In genomic region chr10:110401401-110402076, GRCh38 we compare ENCODE assay signal across 16 cellular contexts.
A peak's percentile ranks its signal among the peaks of the same experiment; 100 is the strongest.
DNase-seq lines count a peak whose midpoint lies in the region; ATAC-seq and TF ChIP-seq lines count a peak whose summit lies in the region.
"Had no signal": no experiment of that assay in that cellular context is flagged by ENCODE, and none has a peak within 500 bp of the region (broad histone marks: within the 10 kb centered on the region; RNA-seq: fewer than 3 reads in every experiment).

No MANE protein-coding gene starts in this region.

- H3K9me2 ChIP-seq in GM23338 (ENCODE audit: insufficient read depth), result no peaks in the 10 kb centered on the region
- H3K9me2 ChIP-seq in Loucy (replicated peaks; ENCODE audit: low read depth, low read length), result no peaks in the 10 kb centered on the region

- H3K27me3 ChIP-seq in GM23338 (ENCODE audit: insufficient read depth) (no peaks in the 10 kb centered on the region), Loucy (ENCODE audit: insufficient read depth, low read length, poor library complexity, severe bottlenecking) (no peaks in the 10 kb centered on the region), endodermal cell (ENCODE audit: control insufficient read depth, insufficient read depth, low read length, poor library complexity, severe bottlenecking) (no peaks in the 10 kb centered on the region), skeletal muscle satellite cell (ENCODE audit: control insufficient read depth, insufficient read depth, low read length) (no peaks in the 10 kb centered on the region), transverse colon (no peaks in the 10 kb centered on the region)
- H3K27me3 ChIP-seq: BE2C had no signal

- H3K9me3 ChIP-seq in Loucy (ENCODE audit: insufficient read depth, low read depth, low read length) (no peaks in the 10 kb centered on the region), endodermal cell (ENCODE audit: control insufficient read depth, low read length) (no peaks in the 10 kb centered on the region), skeletal muscle satellite cell (replicated peaks; ENCODE audit: low read length) (no peaks in the 10 kb centered on the region), transverse colon (no peaks in the 10 kb centered on the region)
- H3K9me3 ChIP-seq: BE2C had no signal

- H3K9me3 Mint-ChIP-seq in GM23338 (no peaks in the 10 kb centered on the region), endodermal cell (no peaks in the 10 kb centered on the region)
- H3K9me3 Mint-ChIP-seq: CD8-positive, alpha-beta T cell; IgD-negative memory B cell had no signal

- H3K4me3 ChIP-seq in GM23338 (no peak overlapping the region), Loucy (ENCODE audit: low read length, poor library complexity, severe bottlenecking) (no peak overlapping the region), endodermal cell (ENCODE audit: low read length) (no peak overlapping the region), skeletal muscle satellite cell (ENCODE audit: low read length) (no peak overlapping the region), transverse colon (no peak overlapping the region)
- H3K4me3 ChIP-seq: PC-9 had no signal

- H3K27ac Mint-ChIP-seq in GM23338 (no peak overlapping the region), endodermal cell (peak overlapping the region; percentile 52)
- H3K27ac Mint-ChIP-seq: CD8-positive, alpha-beta T cell; IgD-negative memory B cell had no signal

- WGBS in endodermal cell (ENCODE audit: insufficient coverage in 1 of 2, insufficient read length in 1 of 2), 2 experiments, result 80 to 100% methylated on average over 1 to 3 of the region's 3 CpGs
- 80 to 94% methylated on average over 1 to 3 of the region's 3 CpGs for WGBS in transverse colon (ENCODE audit: low coverage in 1 of 2), 2 donors

- TF ChIP-seq CTCF in GM23338 (conservative IDR thresholded peaks at IDR 0.05; ENCODE audit: low read depth in 2 of 2) (no peak), Loucy (conservative IDR thresholded peaks at IDR 0.05; ENCODE audit: low read length) (no peak), endodermal cell (conservative IDR thresholded peaks at IDR 0.05) (no peak), transverse colon (IDR thresholded peaks at IDR 0.05) (no peak)

- intact Hi-C loops in transverse colon (cut with DNase I; ENCODE audit: low total_unique reads), result no loop called here

- H2AFZ ChIP-seq in GM23338 (peak overlapping the region; percentile 56; the same call in 1 of the 2 replicates), Loucy (ENCODE audit: low read length) (peak overlapping the region; percentile 68)
- H2AFZ ChIP-seq: PC-9 had no signal

- TF ChIP-seq EP300 in transverse colon (IDR thresholded peaks at IDR 0.05; ENCODE audit: low read depth), result no peak

- in situ Hi-C loops in transverse colon (cut with MboI; ENCODE audit: low pct_ligation_motif_present in 1 of 4, low pct_unique_long_range_greater_than_20kb in 1 of 4, low sequenced_read_pairs in 3 of 4), result no loop called here

- H3K4me3 Mint-ChIP-seq in GM23338 (no peak overlapping the region), endodermal cell (no peak overlapping the region)
- H3K4me3 Mint-ChIP-seq: CD8-positive, alpha-beta T cell; IgD-negative memory B cell had no signal

- H3K27me3 Mint-ChIP-seq in GM23338 (ENCODE audit: insufficient read depth, low read depth, poor library complexity) (peaks cover 6% of the 10 kb centered on the region), endodermal cell (ENCODE audit: insufficient read depth) (no peaks in the 10 kb centered on the region)

- DNase-seq in GM23338 (ENCODE audit: low spot score) (no peak), endodermal cell (peak; percentile 83), transverse colon (no peak), DMS53 treated with DMSO at 0.1 percent for 48 hours (lab: John Stamatoyannopoulos, UW; ENCODE audit: unreplicated experiment) (no peak)
- DNase-seq: BE2C; CD8-positive, alpha-beta T cell; EL; NCI-H1048; NCI-H2107; NCI-H69; PC-9; SHP77 had no signal

- no peaks in the 10 kb centered on the region for H3K36me3 ChIP-seq in GM23338 (ENCODE audit: insufficient read depth)
- no peaks in the 10 kb centered on the region for H3K36me3 ChIP-seq in Loucy (ENCODE audit: insufficient read depth, low read length)
- H3K36me3 ChIP-seq in endodermal cell (ENCODE audit: control insufficient read depth, insufficient read depth, low read length), result no peaks in the 10 kb centered on the region
- no peaks in the 10 kb centered on the region for H3K36me3 ChIP-seq in skeletal muscle satellite cell (ENCODE audit: insufficient read depth, low read length)
- no peaks in the 10 kb centered on the region for H3K36me3 ChIP-seq in transverse colon
- H3K36me3 ChIP-seq: BE2C had no signal

- H3K9ac ChIP-seq in Loucy (ENCODE audit: low read depth, low read length, poor library complexity, severe bottlenecking) (no peak overlapping the region), endodermal cell (ENCODE audit: extremely low read depth, low read length, poor library complexity, severe bottlenecking) (no peak overlapping the region), skeletal muscle satellite cell (ENCODE audit: low read depth, low read length) (peak overlapping the region; percentile 9)

- H3K27ac ChIP-seq in GM23338 (ENCODE audit: low read depth) (no peak overlapping the region), endodermal cell (ENCODE audit: low read depth, low read length) (no peak overlapping the region), transverse colon (no peak overlapping the region)
- H3K27ac ChIP-seq: PC-9 had no signal

- H3K4me1 ChIP-seq in GM23338 (ENCODE audit: insufficient read depth) (no peaks in the 10 kb centered on the region), Loucy (ENCODE audit: insufficient read depth, low read length, poor library complexity, severe bottlenecking) (peaks cover 5% of the 10 kb centered on the region), endodermal cell (ENCODE audit: control insufficient read depth, insufficient read depth, low read length) (peaks cover 19% of the 10 kb centered on the region), skeletal muscle satellite cell (ENCODE audit: control insufficient read depth, insufficient read depth, low read length) (peaks cover 31% of the 10 kb centered on the region), transverse colon (peaks cover 8 to 37% (median 16%) of the 10 kb centered on the region in 4 donors)

- no peak for ATAC-seq in GM23338
- ATAC-seq in GM21526 (IDR thresholded peaks at IDR 0.05; ENCODE audit: low FRiP score, unreplicated experiment), result no peak
- ATAC-seq: CD8-positive, alpha-beta T cell had no signal

- H3K4me1 Mint-ChIP-seq in GM23338, result peaks cover 16% of the 10 kb centered on the region
- peaks cover 52% of the 10 kb centered on the region for H3K4me1 Mint-ChIP-seq in endodermal cell
- H3K4me1 Mint-ChIP-seq: IgD-negative memory B cell had no signal

- no peak for TF ChIP-seq POLR2A in transverse colon (IDR thresholded peaks at IDR 0.05)

- H3F3A ChIP-seq in GM23338 (replicated peaks; ENCODE audit: low read depth) (no peaks in the 10 kb centered on the region), Loucy (ENCODE audit: low read depth) (no peaks in the 10 kb centered on the region)

- H3K36me3 Mint-ChIP-seq in GM23338 (ENCODE audit: low read depth), result no peaks in the 10 kb centered on the region
- H3K36me3 Mint-ChIP-seq in endodermal cell (ENCODE audit: low read depth), result no peaks in the 10 kb centered on the region
- H3K36me3 Mint-ChIP-seq: CD8-positive, alpha-beta T cell had no signal

- H3K79me2 ChIP-seq in GM23338 (replicated peaks; ENCODE audit: insufficient read depth), result no peaks in the 10 kb centered on the region
- H3K79me2 ChIP-seq in Loucy (ENCODE audit: insufficient read depth, low read length), result no peaks in the 10 kb centered on the region

- no peaks in the 10 kb centered on the region for H4K20me1 ChIP-seq in GM23338 (replicated peaks; ENCODE audit: insufficient read depth)
- no peaks in the 10 kb centered on the region for H4K20me1 ChIP-seq in Loucy (ENCODE audit: insufficient read depth, low read length, poor library complexity, severe bottlenecking)

- no peak overlapping the region for H3K4me2 ChIP-seq in GM23338
- no peak overlapping the region for H3K4me2 ChIP-seq in Loucy (ENCODE audit: low read depth, low read length, poor library complexity, severe bottlenecking)
- no peak overlapping the region for H3K4me2 ChIP-seq in skeletal muscle satellite cell (ENCODE audit: low read length)
- H3K4me2 ChIP-seq: PC-9 had no signal
